Comparison of ENCODE assay signal across 8 cellular contexts in the genomic region with DNA sequence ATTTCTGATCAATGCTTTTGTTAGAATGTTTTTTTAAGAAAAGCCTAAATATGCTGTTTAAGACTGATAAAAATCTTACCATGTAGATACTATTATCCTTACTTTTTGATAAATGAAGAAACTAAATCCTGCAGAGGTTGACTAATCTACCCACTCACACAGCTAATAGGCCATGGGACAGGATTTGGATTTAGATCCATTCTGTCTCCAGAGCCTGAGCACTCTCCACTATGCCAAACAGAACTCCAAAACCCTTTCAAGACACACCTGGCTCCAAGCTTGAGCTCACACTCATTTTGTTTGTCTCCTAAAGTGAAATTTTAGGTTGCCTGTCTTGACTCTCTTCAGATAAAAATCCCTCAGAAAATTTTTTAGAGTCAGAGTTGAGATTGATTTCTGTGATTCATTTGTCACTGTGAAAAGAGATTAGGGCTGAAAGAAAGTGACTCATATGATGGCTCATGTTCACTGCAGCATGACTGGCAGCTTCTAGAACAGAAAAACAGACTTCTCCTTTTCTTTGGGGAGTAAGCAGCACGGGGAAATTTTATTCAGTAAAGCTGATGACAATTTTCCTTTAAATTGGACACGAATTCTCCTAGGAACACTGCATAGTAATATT.
DNase-seq lines count a peak whose midpoint lies in the region; ATAC-seq, FAIRE-seq and TF ChIP-seq lines count a peak whose summit lies in the region.

No MANE protein-coding gene starts in this region.

- H3K36me3 Mint-ChIP-seq in stimulated activated naive B cell treated with anti-CD40 and anti-IgM and Interleukin-4, amounts not matched to agents 10 μg/mL and 1 μg/mL and 100 μg/mL, for 72 hours: no peaks in the 10 kb centered on the region

- CTCF ChIA-PET in GM10248 (lab: Yijun Ruan, JAX): no interaction called here

- H3K27me3 ChIP-seq in vagina: no peaks in the 10 kb centered on the region

- ATAC-seq in GM21717 (IDR thresholded peaks at IDR 0.05; ENCODE audit: unreplicated experiment) (peak; percentile 96), HG02588 (IDR thresholded peaks at IDR 0.05; ENCODE audit: unreplicated experiment) (no peak)
- ATAC-seq in stimulated activated naive B cell treated with anti-CD40 and anti-IgM and Interleukin-4, amounts not matched to agents 10 μg/mL and 1 μg/mL and 100 μg/mL, for 72 hours (replicated peaks): peak; percentile 94 to 99

- POLR2A ChIA-PET in GM10248 (lab: Yijun Ruan, JAX): no interaction called here

- H3K27ac ChIP-seq in vagina: no peak overlapping the region

- H3K27ac Mint-ChIP-seq in stimulated activated naive B cell treated with anti-CD40 and anti-IgM and Interleukin-4, amounts not matched to agents 10 μg/mL and 1 μg/mL and 100 μg/mL, for 72 hours: peak overlapping the region; percentile 66

- no peaks in the 10 kb centered on the region for H3K9me3 ChIP-seq in vagina

- no peak for TF ChIP-seq POLR2A in vagina (IDR thresholded peaks at IDR 0.05)

- H3K4me3 ChIP-seq in cardiac fibroblast (replicated peaks in 1 of 2; ENCODE audit: low read depth in 2 of 2, low read length in 2 of 2) (no peak overlapping the region), vagina (no peak overlapping the region)

- H3K27me3 Mint-ChIP-seq in stimulated activated naive B cell treated with anti-CD40 and anti-IgM and Interleukin-4, amounts not matched to agents 10 μg/mL and 1 μg/mL and 100 μg/mL, for 72 hours: peaks cover 3 to 6% of the 10 kb centered on the region in 2 donors

- TF ChIP-seq CTCF in GM10248 (IDR thresholded peaks at IDR 0.05; ENCODE audit: control extremely low read depth, extremely low read depth, low read depth, missing control alignments): no peak
- TF ChIP-seq CTCF in cardiac fibroblast (IDR thresholded peaks at IDR 0.05; ENCODE audit: low read depth, low read length): no peak
- no peak for TF ChIP-seq CTCF in vagina (IDR thresholded peaks at IDR 0.05)

- H3K9me3 Mint-ChIP-seq in stimulated activated naive B cell treated with anti-CD40 and anti-IgM and Interleukin-4, amounts not matched to agents 10 μg/mL and 1 μg/mL and 100 μg/mL, for 72 hours: no peaks in the 10 kb centered on the region

- no peak for FAIRE-seq in HTR-8/SVneo (lab: Jason Lieb, UNC)

- intact Hi-C loops in vagina (cut with DNase I): no loop called here

- H3K4me3 Mint-ChIP-seq in stimulated activated naive B cell treated with anti-CD40 and anti-IgM and Interleukin-4, amounts not matched to agents 10 μg/mL and 1 μg/mL and 100 μg/mL, for 72 hours: no peak overlapping the region

- DNase-seq in GM10248 (ENCODE audit: extremely low spot score) (peak; percentile 10), HTR-8/SVneo (ENCODE audit: insufficient read length, low spot score) (peak; percentile 0), cardiac fibroblast (ENCODE audit: low read depth in 2 of 2) (peak; percentile 46 to 70), NCI-H748 (lab: John Stamatoyannopoulos, UW; ENCODE audit: unreplicated experiment) (no peak), vagina (ENCODE audit: extremely low spot score in 2 of 2) (no peak)
- no peak for DNase-seq in stimulated activated naive B cell treated with anti-CD40 and anti-IgM and Interleukin-4, amounts not matched to agents 10 μg/mL and 1 μg/mL and 100 μg/mL, for 72 hours

- H3K4me1 Mint-ChIP-seq in stimulated activated naive B cell treated with anti-CD40 and anti-IgM and Interleukin-4, amounts not matched to agents 10 μg/mL and 1 μg/mL and 100 μg/mL, for 72 hours: peaks cover 2 to 5% of the 10 kb centered on the region in 2 donors

- H3K36me3 ChIP-seq in vagina: no peaks in the 10 kb centered on the region

- H3K4me1 ChIP-seq in vagina: no peaks in the 10 kb centered on the region

Comparison
In these comparisons a context has a peak if more than half of its experiments do, and no peak if none do; other contexts are left out.
1. DNase-seq: peak in GM10248 (single experiment), HTR-8/SVneo (single experiment) and cardiac fibroblast (2 of 2); none in stimulated activated naive B cell treated with anti-CD40 and anti-IgM and Interleukin-4, amounts not matched to agents 10 μg/mL and 1 μg/mL and 100 μg/mL, for 72 hours (single experiment), NCI-H748 (single experiment) and vagina (0 of 2).